14 cellular contexts compared by ENCODE assay signal in genomic region chr21:38810034-38810825, GRCh38. TPM values are rescaled to one million over a fixed set of nuclear protein-coding genes. Genes with fewer than 3 reads are reported as not detected.
A peak's percentile ranks its signal among the peaks of the same experiment; 100 is the strongest.
DNase-seq lines count a peak whose midpoint lies in the region; ATAC-seq, FAIRE-seq and TF ChIP-seq lines count a peak whose summit lies in the region.
"Had no signal": no experiment of that assay in that cellular context is flagged by ENCODE, and none has a peak within 500 bp of the region (broad histone marks: within the 10 kb centered on the region; RNA-seq: fewer than 3 reads in every experiment).

No MANE protein-coding gene starts in this region.

- DNase-seq in heart right ventricle (no peak), Right ventricle myocardium inferior (ENCODE audit: missing footprints) (no peak), dermis blood vessel endothelial cell (peak; percentile 9), D721Med (ENCODE audit: insufficient read length, low spot score) (no peak)
- no peak for DNase-seq in activated CD4-positive, alpha-beta T cell treated with anti-CD3 and anti-CD28 coated beads for 36 hours
- no peak for DNase-seq in naive thymus-derived CD4-positive, alpha-beta T cell
- DNase-seq: activated CD8-positive, alpha-beta memory T cell treated with anti-CD3 and anti-CD28 coated beads, Interleukin-2, amount 10 ng/mL, durations not matched to agents 7 days and 5 days; NCI-H526; stimulated activated naive CD8-positive, alpha-beta T cell treated with anti-CD3 and anti-CD28 coated beads, Interleukin-15, Interleukin-2, amounts not matched to agents 100 U/mL and 50 U/mL, for 24 hours had no signal

- H3K4me3 Mint-ChIP-seq in activated CD4-positive, alpha-beta T cell treated with anti-CD3 and anti-CD28 coated beads for 36 hours = no peak overlapping the region
- no peak overlapping the region for H3K4me3 Mint-ChIP-seq in naive thymus-derived CD4-positive, alpha-beta T cell
- H3K4me3 Mint-ChIP-seq: activated CD8-positive, alpha-beta memory T cell treated with anti-CD3 and anti-CD28 coated beads, Interleukin-2, amount 10 ng/mL, durations not matched to agents 7 days and 5 days had no signal

- H3K27me3 Mint-ChIP-seq in activated CD4-positive, alpha-beta T cell treated with anti-CD3 and anti-CD28 coated beads for 36 hours = no peaks in the 10 kb centered on the region
- H3K27me3 Mint-ChIP-seq in naive thymus-derived CD4-positive, alpha-beta T cell = no peaks in the 10 kb centered on the region
- H3K27me3 Mint-ChIP-seq: activated CD8-positive, alpha-beta memory T cell treated with anti-CD3 and anti-CD28 coated beads, Interleukin-2, amount 10 ng/mL, durations not matched to agents 7 days and 5 days had no signal

- H3K27ac ChIP-seq in heart right ventricle (peak overlapping the region in 9 of 10 donors; percentile 1 to 99 (median 69)), mucosa of rectum (ENCODE audit: low read depth in 2 of 2, low read length in 2 of 2) (peak overlapping the region; percentile 72 to 98), urinary bladder (ENCODE audit: low read depth) (no peak overlapping the region)
- no peak overlapping the region for H3K27ac ChIP-seq in naive thymus-derived CD4-positive, alpha-beta T cell (ENCODE audit: low read depth, low read length)

- H3K4me1 ChIP-seq in heart right ventricle (peaks cover 0 to 74% (median 51%) of the 10 kb centered on the region in 9 donors), mucosa of rectum (ENCODE audit: control insufficient read depth in 2 of 2, insufficient read depth in 2 of 2, low read length in 2 of 2) (peaks cover 35 to 46% of the 10 kb centered on the region in 2 donors), urinary bladder (ENCODE audit: insufficient read depth) (no peaks in the 10 kb centered on the region)
- H3K4me1 ChIP-seq in naive thymus-derived CD4-positive, alpha-beta T cell (ENCODE audit: control insufficient read depth in 2 of 2, insufficient read depth in 2 of 2, low read length in 2 of 2) = peaks cover 3 to 4% of the 10 kb centered on the region in 2 donors

- H3K9ac ChIP-seq in mucosa of rectum (ENCODE audit: low read depth in 1 of 2, low read length in 2 of 2) = peak overlapping the region; percentile 92 to 98

- POLR2A ChIA-PET in activated CD4-positive, alpha-beta T cell treated with anti-CD3 and anti-CD28 coated beads for 36 hours (lab: Charles Lee) = interaction anchor here (1.3 to 1.4 kb wide), 2 partner anchors 37 to 43 kb away, joined by 3 to 5 read pairs; no protein-coding TSS in a partner anchor
- POLR2A ChIA-PET in naive thymus-derived CD4-positive, alpha-beta T cell (lab: Charles Lee) = interaction anchor here (0.7 to 1.5 kb wide), 2 partner anchors 42 to 43 kb away, joined by 3 to 5 read pairs; no protein-coding TSS in a partner anchor

- no peak for TF ChIP-seq CTCF in heart right ventricle (IDR thresholded peaks at IDR 0.05)
- TF ChIP-seq CTCF in D721Med (IDR thresholded peaks at IDR 0.05; ENCODE audit: insufficient read depth, missing control alignments) = no peak

- H3K36me3 ChIP-seq in heart right ventricle (peaks cover 0 to 74% (median 35%) of the 10 kb centered on the region in 9 donors), mucosa of rectum (ENCODE audit: control insufficient read depth in 2 of 2, insufficient read depth in 2 of 2, low read length in 2 of 2) (peaks cover 28 to 50% of the 10 kb centered on the region in 2 donors), urinary bladder (ENCODE audit: insufficient read depth) (peaks cover 12% of the 10 kb centered on the region)
- peaks cover 0 to 31% (median 8%) of the 10 kb centered on the region in 3 experiments for H3K36me3 ChIP-seq in naive thymus-derived CD4-positive, alpha-beta T cell (ENCODE audit: control insufficient read depth in 2 of 3, insufficient read depth in 3 of 3, low read length in 3 of 3)

- no peak for FAIRE-seq in D721Med (lab: Jason Lieb, UNC)
- FAIRE-seq: frontal cortex had no signal

- no peaks in the 10 kb centered on the region for H3K9me3 ChIP-seq in heart right ventricle
- H3K9me3 ChIP-seq in mucosa of rectum (ENCODE audit: control insufficient read depth in 2 of 2, low read length in 2 of 2) = no peaks in the 10 kb centered on the region
- H3K9me3 ChIP-seq in naive thymus-derived CD4-positive, alpha-beta T cell (ENCODE audit: control insufficient read depth in 2 of 3, low read length in 3 of 3) = no peaks in the 10 kb centered on the region
- H3K9me3 ChIP-seq: mucosa of descending colon had no signal

- H3K9me3 Mint-ChIP-seq in activated CD4-positive, alpha-beta T cell treated with anti-CD3 and anti-CD28 coated beads for 36 hours (ENCODE audit: low read depth) = no peaks in the 10 kb centered on the region
- no peaks in the 10 kb centered on the region for H3K9me3 Mint-ChIP-seq in naive thymus-derived CD4-positive, alpha-beta T cell
- H3K9me3 Mint-ChIP-seq: brain had no signal

- 68 to 76% methylated on average over 8 of the region's 8 CpGs for WGBS in heart right ventricle, 2 donors
- WGBS in urinary bladder = 62% methylated on average over 8 of the region's 8 CpGs

- peaks cover 76% of the 10 kb centered on the region for H3K36me3 Mint-ChIP-seq in activated CD4-positive, alpha-beta T cell treated with anti-CD3 and anti-CD28 coated beads for 36 hours (ENCODE audit: low read depth)
- peaks cover 16 to 48% (median 26%) of the 10 kb centered on the region in 5 donors for H3K36me3 Mint-ChIP-seq in naive thymus-derived CD4-positive, alpha-beta T cell

- ATAC-seq in heart right ventricle = no peak
- no peak for ATAC-seq in Right ventricle myocardium inferior
- no peak for ATAC-seq in activated CD4-positive, alpha-beta T cell treated with anti-CD3 and anti-CD28 coated beads for 36 hours
- ATAC-seq in naive thymus-derived CD4-positive, alpha-beta T cell = no peak
- ATAC-seq: activated CD8-positive, alpha-beta memory T cell treated with anti-CD3 and anti-CD28 coated beads, Interleukin-2, amount 10 ng/mL, durations not matched to agents 7 days and 5 days; stimulated activated naive CD8-positive, alpha-beta T cell treated with anti-CD3 and anti-CD28 coated beads, Interleukin-15, Interleukin-2, amounts not matched to agents 100 U/mL and 50 U/mL, for 24 hours had no signal

- no peak overlapping the region for H3K27ac Mint-ChIP-seq in activated CD4-positive, alpha-beta T cell treated with anti-CD3 and anti-CD28 coated beads for 36 hours
- peak overlapping the region in 4 of 9 donors; percentile 9 to 68 (median 24) for H3K27ac Mint-ChIP-seq in naive thymus-derived CD4-positive, alpha-beta T cell
- H3K27ac Mint-ChIP-seq: activated CD8-positive, alpha-beta memory T cell treated with anti-CD3 and anti-CD28 coated beads, Interleukin-2, amount 10 ng/mL, durations not matched to agents 7 days and 5 days had no signal

- peak overlapping the region in 7 of 10 donors; percentile 11 to 99 (median 92) for H3K4me3 ChIP-seq in heart right ventricle
- peak overlapping the region; percentile 57 to 93 for H3K4me3 ChIP-seq in mucosa of rectum (ENCODE audit: low read length in 2 of 2)
- H3K4me3 ChIP-seq in urinary bladder (ENCODE audit: low read depth, low read length) = peak overlapping the region; percentile 18
- H3K4me3 ChIP-seq in naive thymus-derived CD4-positive, alpha-beta T cell (ENCODE audit: low read length) = no peak overlapping the region
- H3K4me3 ChIP-seq: mucosa of descending colon had no signal

- CTCF ChIA-PET in activated CD4-positive, alpha-beta T cell treated with anti-CD3 and anti-CD28 coated beads for 36 hours (lab: Charles Lee) = interaction anchor here (0.7 to 1.4 kb wide), 3 partner anchors 22 to 370 kb away, joined by 3 to 6 read pairs (median 5); no protein-coding TSS in a partner anchor
- CTCF ChIA-PET in naive thymus-derived CD4-positive, alpha-beta T cell (lab: Charles Lee) = interaction anchor here (0.6 to 1.1 kb wide), 2 partner anchors 76 to 503 kb away, joined by 3 read pairs; partner anchors contain the start of gene BRWD1

- intact Hi-C loops in heart right ventricle (cut with DNase I) (no loop called here), Right ventricle myocardium inferior (cut with DNase I) (no loop called here)
- intact Hi-C loops in activated CD4-positive, alpha-beta T cell treated with anti-CD3 and anti-CD28 coated beads for 36 hours (cut with DNase I, micrococcal nuclease) = no loop called here
- intact Hi-C loops in naive thymus-derived CD4-positive, alpha-beta T cell (cut with micrococcal nuclease) = no loop called here

- peaks cover 46% of the 10 kb centered on the region for H3K4me1 Mint-ChIP-seq in activated CD4-positive, alpha-beta T cell treated with anti-CD3 and anti-CD28 coated beads for 36 hours
- peaks cover 9 to 37% (median 24%) of the 10 kb centered on the region in 7 donors for H3K4me1 Mint-ChIP-seq in naive thymus-derived CD4-positive, alpha-beta T cell

- no peaks in the 10 kb centered on the region for H3K27me3 ChIP-seq in heart right ventricle
- H3K27me3 ChIP-seq in mucosa of rectum (ENCODE audit: control insufficient read depth in 2 of 2, insufficient read depth in 2 of 2, low read length in 2 of 2) = no peaks in the 10 kb centered on the region
- H3K27me3 ChIP-seq in naive thymus-derived CD4-positive, alpha-beta T cell (ENCODE audit: control insufficient read depth in 2 of 2, insufficient read depth in 2 of 2, low read length in 2 of 2) = no peaks in the 10 kb centered on the region

RNA-seq across cellular contexts. Expression of gene ETS2, which starts 4.5 kb away (rescaled TPM):
- total RNA-seq in heart right ventricle = 10 to 100 TPM; 27.5 to 81.5 (median 46.5) TPM
- polyA plus RNA-seq in heart right ventricle = 10 to 100 TPM; 26.2 to 33.9 TPM
- total RNA-seq in Right ventricle myocardium inferior = 51.5 TPM
- total RNA-seq in dermis blood vessel endothelial cell = 26.2 and 30.1 TPM in 2 replicates
- 91.7 TPM for total RNA-seq in urinary bladder
- polyA plus RNA-seq in urinary bladder = 113 TPM
- 10 to 100 TPM; 44.7 to 61.9 TPM for total RNA-seq in activated CD4-positive, alpha-beta T cell treated with anti-CD3 and anti-CD28 coated beads for 36 hours
- total RNA-seq in naive thymus-derived CD4-positive, alpha-beta T cell = 10 to 100 TPM; 15.6 to 61.1 (median 20.9) TPM
- 1 to 10 TPM; 3.4 to 9.7 TPM for polyA plus RNA-seq in naive thymus-derived CD4-positive, alpha-beta T cell

Comparison
In these comparisons a context has a peak if more than half of its experiments do, and no peak if none do; other contexts are left out.
1. H3K27ac ChIP-seq: peak in heart right ventricle (9 of 10) and mucosa of rectum (2 of 2); none in urinary bladder (single experiment) and naive thymus-derived CD4-positive, alpha-beta T cell (single experiment).